9 cellular contexts compared by ENCODE assay signal in the genomic region with DNA sequence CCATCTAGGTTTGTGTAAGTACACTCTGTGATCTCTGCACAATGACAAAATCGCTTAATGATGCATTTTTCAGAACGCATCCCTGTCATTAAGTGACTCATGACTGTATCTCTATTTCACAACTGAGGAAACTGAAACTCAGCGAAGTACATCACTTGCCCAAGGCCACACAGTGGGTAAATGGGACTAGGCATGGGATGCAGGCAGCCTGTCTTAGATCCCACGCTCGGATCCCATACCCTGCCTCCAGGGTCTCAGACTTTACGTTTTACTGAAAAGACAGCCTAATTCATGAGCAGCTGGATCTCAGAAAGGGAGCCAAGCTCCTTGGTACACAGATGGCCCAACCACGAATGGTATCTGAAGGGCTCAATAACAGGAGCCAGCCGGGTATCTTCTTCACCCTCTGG. TPM values are rescaled to one million over a fixed set of nuclear protein-coding genes. Genes with fewer than 3 reads are reported as not detected.
DNase-seq lines count a peak whose midpoint lies in the region; ATAC-seq and TF ChIP-seq lines count a peak whose summit lies in the region.
"Had no signal": no experiment of that assay in that cellular context is flagged by ENCODE, and none has a peak within 500 bp of the region (broad histone marks: within the 10 kb centered on the region; RNA-seq: fewer than 3 reads in every experiment).

No MANE protein-coding gene starts in this region.

- H3K9me3 Mint-ChIP-seq in neural crest cell (no peaks in the 10 kb centered on the region), endothelial cell (ENCODE audit: unreplicated experiment) (no peaks in the 10 kb centered on the region)

- H3K4me1 Mint-ChIP-seq in neural crest cell = peaks cover 20% of the 10 kb centered on the region
- H3K4me1 Mint-ChIP-seq in endothelial cell (ENCODE audit: unreplicated experiment) = peaks cover 23% of the 10 kb centered on the region

- H3K4me3 ChIP-seq in GM12865 (ENCODE audit: low read depth, low read length) = peak overlapping the region; percentile 3; the same call in 1 of the 2 replicates
- no peak overlapping the region for H3K4me3 ChIP-seq in HL-60 (replicated peaks; ENCODE audit: insufficient read depth, low read length)

- peak; percentile 85 for DNase-seq in GM12865 (ENCODE audit: low read depth)
- DNase-seq in HL-60 (ENCODE audit: low read depth in 1 of 2, low spot score in 1 of 2) = peak in 1 of 2 experiments; percentile 63
- DNase-seq in activated CD4-positive, alpha-beta T cell treated with anti-CD3 and anti-CD28 coated beads, Interleukin-2, amount 50 U/mL, for 48 hours = peak; percentile 22 to 29
- DNase-seq in neural crest cell (ENCODE audit: low read depth, low spot score) = no peak
- DNase-seq in endothelial cell (ENCODE audit: low spot score) = no peak
- DNase-seq in islet precursor cell = no peak
- DNase-seq: KBM-7 had no signal

- no peaks in the 10 kb centered on the region for H3K27me3 ChIP-seq in HL-60 (ENCODE audit: insufficient read depth, poor library complexity, severe bottlenecking)

- H3K36me3 Mint-ChIP-seq in neural crest cell (ENCODE audit: low read depth) (no peaks in the 10 kb centered on the region), endothelial cell (ENCODE audit: low read depth, unreplicated experiment) (peaks cover 4% of the 10 kb centered on the region)

- H3K4me3 Mint-ChIP-seq in neural crest cell (peak overlapping the region; percentile 99), endothelial cell (ENCODE audit: unreplicated experiment) (no peak overlapping the region)

- no peak for ATAC-seq in GM18909 (IDR thresholded peaks at IDR 0.05; ENCODE audit: poor library complexity, unreplicated experiment)

- no peak for TF ChIP-seq CTCF in GM12865 (IDR thresholded peaks at IDR 0.05; ENCODE audit: insufficient read depth, low read depth, low read length, missing control alignments)
- no peak for TF ChIP-seq CTCF in HL-60 (IDR thresholded peaks at IDR 0.05; ENCODE audit: insufficient read depth, low read length)
- TF ChIP-seq CTCF in neural crest cell (conservative IDR thresholded peaks at IDR 0.05) = no peak
- TF ChIP-seq CTCF in endothelial cell (IDR thresholded peaks at IDR 0.05; ENCODE audit: unreplicated experiment) = no peak

- no peaks in the 10 kb centered on the region for H3K27me3 Mint-ChIP-seq in neural crest cell (ENCODE audit: low read depth)
- peaks cover 6% of the 10 kb centered on the region for H3K27me3 Mint-ChIP-seq in endothelial cell (ENCODE audit: unreplicated experiment)

- H3K27ac Mint-ChIP-seq in neural crest cell (ENCODE audit: unreplicated experiment) (no peak overlapping the region), endothelial cell (ENCODE audit: unreplicated experiment) (no peak overlapping the region)

- H3K27ac ChIP-seq in HL-60 (replicated peaks) = peak overlapping the region; percentile 96; the same call in 1 of the 2 replicates

RNA-seq across cellular contexts. Expression of gene MLEC, which starts 2.4 kb away (rescaled TPM):
- 165 and 167 TPM in 2 replicates for total RNA-seq in neural crest cell
- total RNA-seq in endothelial cell (ENCODE audit: unreplicated experiment) = 124 TPM

RNA-seq across cellular contexts. Expression of gene UNC119B, which starts 25.7 kb away (rescaled TPM):
- total RNA-seq in neural crest cell (79.7 and 80.0 TPM in 2 replicates), endothelial cell (ENCODE audit: unreplicated experiment) (35.0 TPM)

RNA-seq across cellular contexts. Expression of gene ACADS, which starts 41.1 kb away (rescaled TPM):
- total RNA-seq in neural crest cell (5.6 and 5.9 TPM in 2 replicates), endothelial cell (ENCODE audit: unreplicated experiment) (5.6 TPM)

RNA-seq across cellular contexts. Expression of gene CABP1, which starts 44.1 kb away (rescaled TPM):
- total RNA-seq in neural crest cell (1.1 and 1.2 TPM in 2 replicates), endothelial cell (ENCODE audit: unreplicated experiment) (not detected)
- total RNA-seq: H4 had no signal

Comparison
In these comparisons a context has a peak if more than half of its experiments do, and no peak if none do; other contexts are left out.
1. DNase-seq: peak in GM12865 (single experiment) and activated CD4-positive, alpha-beta T cell treated with anti-CD3 and anti-CD28 coated beads, Interleukin-2, amount 50 U/mL, for 48 hours (2 of 2); none in neural crest cell (single experiment), endothelial cell (single experiment) and islet precursor cell (single experiment).